ENCODE assay signal across 8 cellular contexts in genomic region chr12:104604070-104604994, GRCh38.
A peak's percentile ranks its signal among the peaks of the same experiment; 100 is the strongest.
DNase-seq lines count a peak whose midpoint lies in the region; ATAC-seq and TF ChIP-seq lines count a peak whose summit lies in the region.

No MANE protein-coding gene starts in this region.

- H3K9me3 ChIP-seq in HUES48 (ENCODE audit: control insufficient read depth, insufficient read depth, low read length): no peaks in the 10 kb centered on the region

- H3K4me3 ChIP-seq in HUES48 (ENCODE audit: low read depth, low read length): no peak overlapping the region

- H3K4me1 Mint-ChIP-seq in WTC11: peaks cover 31% of the 10 kb centered on the region
- peaks cover 88% of the 10 kb centered on the region for H3K4me1 Mint-ChIP-seq in dendritic cell treated with granulocyte-macrophage colony-stimulating factor and Interleukin-4, amounts not matched to agents 40 ng/mL and 50 ng/mL, for 4 days (ENCODE audit: low read depth)

- peaks cover 8% of the 10 kb centered on the region for H3K9me3 Mint-ChIP-seq in WTC11
- no peaks in the 10 kb centered on the region for H3K9me3 Mint-ChIP-seq in dendritic cell treated with granulocyte-macrophage colony-stimulating factor and Interleukin-4, amounts not matched to agents 40 ng/mL and 50 ng/mL, for 4 days

- peak overlapping the region; percentile 93 for H3K27ac Mint-ChIP-seq in WTC11
- peak overlapping the region; percentile 94 for H3K27ac Mint-ChIP-seq in dendritic cell treated with granulocyte-macrophage colony-stimulating factor and Interleukin-4, amounts not matched to agents 40 ng/mL and 50 ng/mL, for 4 days

- POLR2A ChIA-PET in WTC11 (lab: Charles Lee): interaction anchor here (0.6 kb wide), 1 partner anchor 117 kb away, joined by 4 read pairs; no protein-coding TSS in a partner anchor

- CTCF ChIA-PET in WTC11 (lab: Charles Lee): interaction anchor here (0.7 to 1.8 kb wide), 2 partner anchors 28 to 222 kb away, joined by 3 to 4 read pairs; no protein-coding TSS in a partner anchor

- DNase-seq in COLO829 (ENCODE audit: low spot score) (peak; percentile 95), WTC11 (ENCODE audit: low spot score) (no peak), lung microvascular endothelial cell (ENCODE audit: low read depth in 2 of 2) (peak; percentile 34 to 99), NCI-H526 (lab: John Stamatoyannopoulos, UW) (no peak)
- DNase-seq in stimulated activated CD8-positive, alpha-beta memory T cell treated with anti-CD3 and anti-CD28 coated beads, Interleukin-4, amount 100 ng/mL, for 48 hours: peak; percentile 68

- H3K27me3 Mint-ChIP-seq in WTC11 (ENCODE audit: low read depth): no peaks in the 10 kb centered on the region
- H3K27me3 Mint-ChIP-seq in dendritic cell treated with granulocyte-macrophage colony-stimulating factor and Interleukin-4, amounts not matched to agents 40 ng/mL and 50 ng/mL, for 4 days: no peaks in the 10 kb centered on the region

- peaks cover 6% of the 10 kb centered on the region; the same call in 1 of the 2 replicates for H3K36me3 Mint-ChIP-seq in WTC11
- H3K36me3 Mint-ChIP-seq in dendritic cell treated with granulocyte-macrophage colony-stimulating factor and Interleukin-4, amounts not matched to agents 40 ng/mL and 50 ng/mL, for 4 days (ENCODE audit: low read depth): peaks cover 77% of the 10 kb centered on the region

- peak overlapping the region; percentile 61 for H3K27ac ChIP-seq in HUES48 (ENCODE audit: low read depth, low read length)

- H3K4me1 ChIP-seq in HUES48 (ENCODE audit: control insufficient read depth, insufficient read depth, low read length): peaks cover 10% of the 10 kb centered on the region

- no peak overlapping the region for H3K9ac ChIP-seq in HUES48 (ENCODE audit: low read depth, low read length)

- H3K27me3 ChIP-seq in HUES48 (ENCODE audit: control insufficient read depth, insufficient read depth, low read length): no peaks in the 10 kb centered on the region

- intact Hi-C loops in dendritic cell treated with granulocyte-macrophage colony-stimulating factor and Interleukin-4, amounts not matched to agents 40 ng/mL and 50 ng/mL, for 4 days (cut with micrococcal nuclease): loop anchor here (5.0 kb wide), 1 partner anchor 38 kb away; no protein-coding TSS in a partner anchor

- ATAC-seq in GM21529 (IDR thresholded peaks at IDR 0.05; ENCODE audit: unreplicated experiment) (peak; percentile 87), WTC11 (peak; percentile 76)

- no peak overlapping the region for H3K4me3 Mint-ChIP-seq in WTC11
- peak overlapping the region; percentile 28 for H3K4me3 Mint-ChIP-seq in dendritic cell treated with granulocyte-macrophage colony-stimulating factor and Interleukin-4, amounts not matched to agents 40 ng/mL and 50 ng/mL, for 4 days

- H3K36me3 ChIP-seq in HUES48 (ENCODE audit: control insufficient read depth, insufficient read depth, low read length): no peaks in the 10 kb centered on the region

- no peak for TF ChIP-seq CTCF in WTC11 (IDR thresholded peaks at IDR 0.05)

TF ChIP-seq in WTC11, 78 proteins besides CTCF, POLR2A, EP300 and RAD21:
- TF ChIP-seq ETV6 (CRISPR knock-in tag; IDR thresholded peaks at IDR 0.05): no peak
- peak; percentile 33; the same call in 1 of the 2 replicates for TF ChIP-seq ZNF121 (CRISPR knock-in tag; IDR thresholded peaks at IDR 0.05)
TF ChIP-seq in WTC11: peak in this region for 1.

Comparison
In these comparisons a context has a peak if more than half of its experiments do, and no peak if none do; other contexts are left out.
1. DNase-seq: peak in COLO829 (single experiment), lung microvascular endothelial cell (2 of 2) and stimulated activated CD8-positive, alpha-beta memory T cell treated with anti-CD3 and anti-CD28 coated beads, Interleukin-4, amount 100 ng/mL, for 48 hours (single experiment); none in WTC11 (single experiment) and NCI-H526 (0 of 2).